In the genomic region with DNA sequence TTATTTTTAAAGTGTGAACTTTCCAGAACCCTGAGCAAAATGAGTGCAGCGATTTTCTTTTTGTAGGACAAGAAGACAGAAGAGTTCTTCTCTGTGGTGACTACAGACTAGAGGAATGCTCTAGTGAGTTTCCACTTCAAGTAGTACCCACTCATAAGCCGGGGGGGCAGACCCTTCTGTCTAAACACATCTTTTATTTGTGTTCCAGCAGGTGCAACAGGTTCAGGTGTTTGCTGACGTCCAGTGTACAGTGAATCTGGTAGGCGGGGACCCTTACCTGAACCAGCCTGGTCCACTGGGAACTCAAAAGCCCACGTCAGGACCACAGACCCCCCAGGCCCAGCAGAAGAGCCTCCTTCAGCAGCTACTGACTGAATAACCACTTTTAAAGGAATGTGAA, we compare ENCODE assay signal across 23 cellular contexts. TPM values are rescaled to one million over a fixed set of nuclear protein-coding genes. Genes with fewer than 3 reads are reported as not detected.
"Had no signal": no experiment of that assay in that cellular context is flagged by ENCODE, and none has a peak within 500 bp of the region (broad histone marks: within the 10 kb centered on the region; RNA-seq: fewer than 3 reads in every experiment).

No MANE protein-coding gene starts in this region.

- H3K27me3 ChIP-seq: ascending aorta, brain microvascular endothelial cell, spleen, testis had no signal

- H3K9me3 ChIP-seq: ascending aorta, spleen, testis had no signal

- H3K4me1 ChIP-seq: ascending aorta, spleen, testis had no signal

- H3K9me3 Mint-ChIP-seq: activated CD8-positive, alpha-beta T cell treated with anti-CD3 and anti-CD28 coated beads for 36 hours; activated naive CD4-positive, alpha-beta T cell treated with anti-CD3 and anti-CD28 coated beads, Interleukin-2, amount 50 U/mL, for 24 hours; activated T-helper 1 cell treated with anti-CD3 and anti-CD28 coated beads, Interleukin-12 subunit alpha, Interleukin-12 subunit beta, Interleukin-2, Interleukin-4 antibody, amounts not matched to agents 30 ng/mL and 10 ng/mL and 1 ng/mL, durations not matched to agents 14 hours and 24 hours and 36 hours; natural killer cell treated with Interleukin-12 subunit alpha and Interleukin-12 subunit beta and Interleukin-15 and Interleukin-18, amount 100 ng/mL, for 72 hours; type B pancreatic cell had no signal

- H3K27ac Mint-ChIP-seq: activated CD8-positive, alpha-beta memory T cell treated with anti-CD3 and anti-CD28 coated beads, Interleukin-2, amount 10 ng/mL, durations not matched to agents 7 days and 5 days; activated CD8-positive, alpha-beta T cell treated with anti-CD3 and anti-CD28 coated beads for 36 hours; activated naive CD4-positive, alpha-beta T cell treated with anti-CD3 and anti-CD28 coated beads, Interleukin-2, amount 50 U/mL, for 24 hours; activated T-helper 1 cell treated with anti-CD3 and anti-CD28 coated beads, Interleukin-12 subunit alpha, Interleukin-12 subunit beta, Interleukin-2, Interleukin-4 antibody, amounts not matched to agents 30 ng/mL and 10 ng/mL and 1 ng/mL, durations not matched to agents 14 hours and 24 hours and 36 hours; natural killer cell treated with Interleukin-12 subunit alpha and Interleukin-12 subunit beta and Interleukin-15 and Interleukin-18, amount 100 ng/mL, for 72 hours; progenitor cell of endocrine pancreas; type B pancreatic cell had no signal

- H3K4me3 ChIP-seq: ascending aorta, spleen, testis had no signal

- H3K36me3 ChIP-seq: brain microvascular endothelial cell had no signal

- DNase-seq: activated CD4-positive, alpha-beta T cell treated with anti-CD3 and anti-CD28 coated beads for 48 hours; activated CD8-positive, alpha-beta memory T cell treated with anti-CD3 and anti-CD28 coated beads, Interleukin-2, amount 10 ng/mL, durations not matched to agents 7 days and 5 days; activated CD8-positive, alpha-beta T cell treated with anti-CD3 and anti-CD28 coated beads for 36 hours; activated gamma-delta T cell; activated T-cell treated with anti-CD3 and anti-CD28 coated beads for 4 hours; brain microvascular endothelial cell; caudate nucleus; dermis blood vessel endothelial cell; effector CD8-positive, alpha-beta T cell; erythroblast; foreskin fibroblast; midbrain; spleen; stimulated activated CD4-positive, alpha-beta T cell treated with anti-CD3 and anti-CD28 coated beads, Interleukin-4, amount 100 ng/mL, for 1 hour; stimulated activated naive CD4-positive, alpha-beta T cell had no signal

- H3K27ac ChIP-seq: ascending aorta, brain microvascular endothelial cell, spleen, testis had no signal

- H3K4me3 Mint-ChIP-seq: activated CD8-positive, alpha-beta memory T cell treated with anti-CD3 and anti-CD28 coated beads, Interleukin-2, amount 10 ng/mL, durations not matched to agents 7 days and 5 days; activated CD8-positive, alpha-beta T cell treated with anti-CD3 and anti-CD28 coated beads for 36 hours; activated naive CD4-positive, alpha-beta T cell treated with anti-CD3 and anti-CD28 coated beads, Interleukin-2, amount 50 U/mL, for 24 hours; activated T-helper 1 cell treated with anti-CD3 and anti-CD28 coated beads, Interleukin-12 subunit alpha, Interleukin-12 subunit beta, Interleukin-2, Interleukin-4 antibody, amounts not matched to agents 30 ng/mL and 10 ng/mL and 1 ng/mL, durations not matched to agents 14 hours and 24 hours and 36 hours; natural killer cell treated with Interleukin-12 subunit alpha and Interleukin-12 subunit beta and Interleukin-15 and Interleukin-18, amount 100 ng/mL, for 72 hours; type B pancreatic cell had no signal

- ATAC-seq: activated CD8-positive, alpha-beta memory T cell treated with anti-CD3 and anti-CD28 coated beads, Interleukin-2, amount 10 ng/mL, durations not matched to agents 7 days and 5 days; activated CD8-positive, alpha-beta T cell treated with anti-CD3 and anti-CD28 coated beads for 36 hours; left lobe of liver; natural killer cell treated with Interleukin-12 subunit alpha and Interleukin-12 subunit beta and Interleukin-15 and Interleukin-18, amount 100 ng/mL, for 72 hours had no signal

- H3K27me3 Mint-ChIP-seq: activated CD8-positive, alpha-beta memory T cell treated with anti-CD3 and anti-CD28 coated beads, Interleukin-2, amount 10 ng/mL, durations not matched to agents 7 days and 5 days; activated CD8-positive, alpha-beta T cell treated with anti-CD3 and anti-CD28 coated beads for 36 hours; activated naive CD4-positive, alpha-beta T cell treated with anti-CD3 and anti-CD28 coated beads, Interleukin-2, amount 50 U/mL, for 24 hours; natural killer cell treated with Interleukin-12 subunit alpha and Interleukin-12 subunit beta and Interleukin-15 and Interleukin-18, amount 100 ng/mL, for 72 hours; progenitor cell of endocrine pancreas; type B pancreatic cell had no signal

RNA-seq across cellular contexts. Expression of a gene that starts 25.2 kb away (rescaled TPM):
- total RNA-seq: ascending aorta had no signal
